In genomic region chrX:57918750-57919436, GRCh38 we compare ENCODE assay signal across 8 cellular contexts. TPM values are rescaled to one million over a fixed set of nuclear protein-coding genes. Genes with fewer than 3 reads are reported as not detected.
DNase-seq lines count a peak whose midpoint lies in the region; TF ChIP-seq lines count a peak whose summit lies in the region.

No MANE protein-coding gene starts in this region.

- H3K9me3 Mint-ChIP-seq in activated naive CD4-positive, alpha-beta T cell treated with anti-CD3 and anti-CD28 coated beads for 36 hours: no peaks in the 10 kb centered on the region

- TF ChIP-seq EP300 in Ishikawa (IDR thresholded peaks at IDR 0.05; ENCODE audit: borderline replicate concordance): no peak

- peak; percentile 26 for DNase-seq in activated naive CD4-positive, alpha-beta T cell treated with anti-CD3 and anti-CD28 coated beads for 36 hours
- no peak for DNase-seq in activated naive CD4-positive, alpha-beta T cell treated with Interleukin-2 at 50 U/mL for 16 hours
- DNase-seq in inferior parietal cortex (ENCODE audit: extremely low spot score): peak; percentile 57
- no peak for DNase-seq in MV-4-11 (lab: John Stamatoyannopoulos, UW)
- no peak for DNase-seq in OCI-M2 (lab: John Stamatoyannopoulos, UW; ENCODE audit: unreplicated experiment)
- no peak for DNase-seq in posterior vena cava (ENCODE audit: low spot score)

- H3K27me3 Mint-ChIP-seq in activated naive CD4-positive, alpha-beta T cell treated with anti-CD3 and anti-CD28 coated beads for 36 hours (ENCODE audit: low read depth): no peaks in the 10 kb centered on the region

- no peak overlapping the region for H3K27ac Mint-ChIP-seq in activated naive CD4-positive, alpha-beta T cell treated with anti-CD3 and anti-CD28 coated beads for 36 hours

- no peaks in the 10 kb centered on the region for H3K36me3 Mint-ChIP-seq in activated naive CD4-positive, alpha-beta T cell treated with anti-CD3 and anti-CD28 coated beads for 36 hours (ENCODE audit: low read depth)

- no peak overlapping the region for H3K4me3 Mint-ChIP-seq in activated naive CD4-positive, alpha-beta T cell treated with anti-CD3 and anti-CD28 coated beads for 36 hours

- CTCF ChIA-PET in activated naive CD4-positive, alpha-beta T cell treated with anti-CD3 and anti-CD28 coated beads for 36 hours (lab: Charles Lee): interaction anchor here (0.7 kb wide), 1 partner anchor 108 kb away, joined by 3 read pairs; no protein-coding TSS in a partner anchor

- peak; percentile 63 for TF ChIP-seq CTCF in VCaP (conservative IDR thresholded peaks at IDR 0.05)

- H3K4me1 Mint-ChIP-seq in activated naive CD4-positive, alpha-beta T cell treated with anti-CD3 and anti-CD28 coated beads for 36 hours (ENCODE audit: low read depth): no peaks in the 10 kb centered on the region

- H3K27ac ChIP-seq in VCaP: no peak overlapping the region

- intact Hi-C loops in activated naive CD4-positive, alpha-beta T cell treated with anti-CD3 and anti-CD28 coated beads for 36 hours (cut with micrococcal nuclease): loop anchor here (1.0 to 10.0 kb wide), 4 partner anchors 98 to 1114 kb away; no protein-coding TSS in a partner anchor
- intact Hi-C loops in posterior vena cava (cut with DNase I): loop anchor here in 1 of 2 donors (10.0 kb wide), 1 partner anchor 94 kb away; no protein-coding TSS in a partner anchor

- TF ChIP-seq RAD21 in Ishikawa (IDR thresholded peaks at IDR 0.05; ENCODE audit: low read depth): peak; percentile 22; the same call in 1 of the 2 replicates

TF ChIP-seq in Ishikawa, 13 proteins besides CTCF, POLR2A, EP300 and RAD21:
- no peak; the same call in 1 of the 2 replicates for TF ChIP-seq CEBPB (IDR thresholded peaks at IDR 0.05)
- no peak for TF ChIP-seq REST (IDR thresholded peaks at IDR 0.05; ENCODE audit: low read depth)

RNA-seq across cellular contexts. Expression of gene ZXDA, which starts 8.6 kb away (rescaled TPM):
- total RNA-seq in activated naive CD4-positive, alpha-beta T cell treated with anti-CD3 and anti-CD28 coated beads for 36 hours: 1 to 10 TPM; 2.0 to 2.4 TPM
- 1 to 10 TPM; 5.0 to 5.7 TPM for total RNA-seq in posterior vena cava

Comparison
In these comparisons a context has a peak if more than half of its experiments do, and no peak if none do; other contexts are left out.
1. DNase-seq: peak in activated naive CD4-positive, alpha-beta T cell treated with anti-CD3 and anti-CD28 coated beads for 36 hours (single experiment) and inferior parietal cortex (single experiment); none in activated naive CD4-positive, alpha-beta T cell treated with Interleukin-2 at 50 U/mL for 16 hours (single experiment), MV-4-11 (single experiment), OCI-M2 (single experiment) and posterior vena cava (single experiment).